8 cellular contexts compared by ENCODE assay signal in genomic region chr10:92291610-92291859, GRCh38. TPM values are rescaled to one million over a fixed set of nuclear protein-coding genes. Genes with fewer than 3 reads are reported as not detected.
A peak's percentile ranks its signal among the peaks of the same experiment; 100 is the strongest.
DNase-seq lines count a peak whose midpoint lies in the region; ATAC-seq and TF ChIP-seq lines count a peak whose summit lies in the region.

No MANE protein-coding gene starts in this region.

- no peaks in the 10 kb centered on the region for H3K36me3 ChIP-seq in CD8-positive, alpha-beta T cell (ENCODE audit: insufficient read depth, low read length)
- H3K36me3 ChIP-seq in muscle layer of duodenum (ENCODE audit: control insufficient read depth in 1 of 2, insufficient read depth in 2 of 2, low read length in 2 of 2), result peaks cover 0 to 11% of the 10 kb centered on the region in 2 donors

- no peaks in the 10 kb centered on the region for H3K27me3 Mint-ChIP-seq in CD8-positive, alpha-beta T cell (ENCODE audit: low read depth)
- H3K27me3 Mint-ChIP-seq in central memory CD8-positive, alpha-beta T cell, result no peaks in the 10 kb centered on the region

- peak overlapping the region; percentile 70 for H3K27ac ChIP-seq in CD8-positive, alpha-beta T cell (ENCODE audit: low read depth, low read length)
- peak overlapping the region; percentile 89 for H3K27ac ChIP-seq in muscle layer of duodenum (ENCODE audit: low read length)

- H3K4me3 ChIP-seq in CD8-positive, alpha-beta T cell (ENCODE audit: low read depth, low read length), result peak overlapping the region; percentile 98
- peak overlapping the region; percentile 91 for H3K4me3 ChIP-seq in Jurkat, Clone E6-1 (ENCODE audit: low read length)
- peak overlapping the region; percentile 74 to 98 for H3K4me3 ChIP-seq in muscle layer of duodenum (ENCODE audit: low read depth in 1 of 2, low read length in 2 of 2)

- no peak overlapping the region for H3K27ac Mint-ChIP-seq in CD8-positive, alpha-beta T cell
- H3K27ac Mint-ChIP-seq in central memory CD8-positive, alpha-beta T cell (ENCODE audit: low read depth), result no peak overlapping the region

- intact Hi-C loops in CD8-positive, alpha-beta T cell (cut with DNase I, micrococcal nuclease), result loop anchor here (1.0 to 10.0 kb wide), 9 partner anchors 51 to 1203 kb away; partner anchors contain the start of genes EXOC6 (in 2 of the 2), IDE (in 2 of the 2), BTAF1 (in 1 of the 2) and CEP55 (in 1 of the 2)

- peaks cover 20% of the 10 kb centered on the region for H3K4me1 ChIP-seq in CD8-positive, alpha-beta T cell (ENCODE audit: insufficient read depth, low read length)
- H3K4me1 ChIP-seq in muscle layer of duodenum (ENCODE audit: control insufficient read depth in 1 of 2, insufficient read depth in 2 of 2, low read length in 2 of 2), result peaks cover 6 to 16% of the 10 kb centered on the region in 2 donors

- peaks cover 24% of the 10 kb centered on the region for H3K36me3 Mint-ChIP-seq in CD8-positive, alpha-beta T cell
- peaks cover 10% of the 10 kb centered on the region for H3K36me3 Mint-ChIP-seq in central memory CD8-positive, alpha-beta T cell (ENCODE audit: insufficient read depth)

- H3K27me3 ChIP-seq in CD8-positive, alpha-beta T cell (ENCODE audit: insufficient read depth, low read length), result no peaks in the 10 kb centered on the region
- H3K27me3 ChIP-seq in muscle layer of duodenum (ENCODE audit: low read depth, low read length), result no peaks in the 10 kb centered on the region

- peak in 1 of 7 experiments; percentile 30 for DNase-seq in CD8-positive, alpha-beta T cell
- DNase-seq in Jurkat, Clone E6-1 (ENCODE audit: low read depth, low spot score), result no peak
- no peak for DNase-seq in central memory CD8-positive, alpha-beta T cell (ENCODE audit: low spot score in 2 of 2)
- DNase-seq in middle frontal gyrus (ENCODE audit: extremely low spot score, low spot score) (no peak), NCI-H187 treated with DMSO at 0.1 percent for 48 hours (lab: John Stamatoyannopoulos, UW) (no peak), NCI-H2081 (lab: John Stamatoyannopoulos, UW) (no peak)

- H3K4me1 Mint-ChIP-seq in CD8-positive, alpha-beta T cell (ENCODE audit: low read depth), result peaks cover 40% of the 10 kb centered on the region
- H3K4me1 Mint-ChIP-seq in central memory CD8-positive, alpha-beta T cell, result peaks cover 21% of the 10 kb centered on the region

- CTCF ChIA-PET in CD8-positive, alpha-beta T cell (lab: Charles Lee), result interaction anchor here (0.8 to 2.9 kb wide), 6 partner anchors 17 to 204 kb away, joined by 3 to 6 read pairs (median 4); no protein-coding TSS in a partner anchor

- TF ChIP-seq CTCF in CD8-positive, alpha-beta T cell (IDR thresholded peaks at IDR 0.05), result no peak

- no peaks in the 10 kb centered on the region for H3K9me3 Mint-ChIP-seq in CD8-positive, alpha-beta T cell
- no peaks in the 10 kb centered on the region for H3K9me3 Mint-ChIP-seq in central memory CD8-positive, alpha-beta T cell

- H3K4me3 Mint-ChIP-seq in CD8-positive, alpha-beta T cell, result peak overlapping the region; percentile 97
- H3K4me3 Mint-ChIP-seq in central memory CD8-positive, alpha-beta T cell, result peak overlapping the region; percentile 94

- peak; percentile 3 for ATAC-seq in CD8-positive, alpha-beta T cell
- ATAC-seq in central memory CD8-positive, alpha-beta T cell (replicated peaks; ENCODE audit: extremely low read depth, poor library complexity, severe bottlenecking), result peak; percentile 3
- ATAC-seq in GM19452 (IDR thresholded peaks at IDR 0.05; ENCODE audit: unreplicated experiment), result no peak

- POLR2A ChIA-PET in CD8-positive, alpha-beta T cell (lab: Charles Lee), result interaction anchor here (0.8 to 1.6 kb wide), 8 partner anchors 8 to 557 kb away, joined by 3 to 7 read pairs (median 5); partner anchors contain the start of genes BTAF1, EXOC6, IDE and KIF11

- H3K9me3 ChIP-seq in CD8-positive, alpha-beta T cell (ENCODE audit: low read length), result no peaks in the 10 kb centered on the region
- no peaks in the 10 kb centered on the region for H3K9me3 ChIP-seq in muscle layer of duodenum (ENCODE audit: control insufficient read depth in 1 of 2, low read length in 2 of 2)

RNA-seq across cellular contexts. Expression of gene MARCHF5, which starts 0.6 kb away (rescaled TPM):
- total RNA-seq in CD8-positive, alpha-beta T cell, result 10 to 100 TPM; 48.3 to 48.9 TPM
- 42.3 TPM for polyA plus RNA-seq in Jurkat, Clone E6-1 (2012; ENCODE audit: insufficient read depth, insufficient read length)

RNA-seq across cellular contexts. Expression of gene CPEB3, which starts 0.7 kb away (rescaled TPM):
- 1 to 10 TPM in 1 of 2 experiments, under 1 TPM in 1; 0.71 to 1.1 TPM for total RNA-seq in CD8-positive, alpha-beta T cell
- polyA plus RNA-seq in Jurkat, Clone E6-1 (2012; ENCODE audit: insufficient read depth, insufficient read length), result 0.91 TPM
